17 cellular contexts compared by ENCODE assay signal in genomic region chr12:94673951-94674570, GRCh38. TPM values are rescaled to one million over a fixed set of nuclear protein-coding genes. Genes with fewer than 3 reads are reported as not detected.
A peak's percentile ranks its signal among the peaks of the same experiment; 100 is the strongest.
DNase-seq lines count a peak whose midpoint lies in the region; ATAC-seq and TF ChIP-seq lines count a peak whose summit lies in the region.
"Had no signal": no experiment of that assay in that cellular context is flagged by ENCODE, and none has a peak within 500 bp of the region (broad histone marks: within the 10 kb centered on the region; RNA-seq: fewer than 3 reads in every experiment).

No MANE protein-coding gene starts in this region.

- TF ChIP-seq CTCF in CD14-positive monocyte (IDR thresholded peaks at IDR 0.05) (no peak), fibroblast of pulmonary artery (IDR thresholded peaks at IDR 0.05; ENCODE audit: low read length, missing control alignments) (no peak)

- H3K27me3 ChIP-seq in muscle layer of duodenum (ENCODE audit: low read depth, low read length), result no peaks in the 10 kb centered on the region
- H3K27me3 ChIP-seq: SJCRH30 had no signal

- peaks cover 55% of the 10 kb centered on the region for H3K4me1 Mint-ChIP-seq in CD14-positive monocyte
- peaks cover 17% of the 10 kb centered on the region for H3K4me1 Mint-ChIP-seq in T-helper 17 cell

- H3K4me3 Mint-ChIP-seq in CD14-positive monocyte (no peak overlapping the region), T-helper 17 cell (no peak overlapping the region)
- H3K4me3 Mint-ChIP-seq: HFFc6 had no signal

- H3K9me3 Mint-ChIP-seq in CD14-positive monocyte, result no peaks in the 10 kb centered on the region
- H3K9me3 Mint-ChIP-seq: HFFc6 had no signal

- H3K4me3 ChIP-seq in fibroblast of pulmonary artery (replicated peaks; ENCODE audit: low read depth, low read length) (no peak overlapping the region), muscle layer of duodenum (ENCODE audit: low read depth in 1 of 2, low read length in 2 of 2) (no peak overlapping the region)
- H3K4me3 ChIP-seq: MG63, SJCRH30 had no signal

- H3K27ac ChIP-seq in muscle layer of duodenum (ENCODE audit: low read length), result peak overlapping the region; percentile 14
- H3K27ac ChIP-seq: SJCRH30 had no signal

- H3K36me3 Mint-ChIP-seq in CD14-positive monocyte (peaks cover 0 to 5% of the 10 kb centered on the region in 2 donors), T-helper 17 cell (ENCODE audit: low read depth) (peaks cover 2% of the 10 kb centered on the region)

- ATAC-seq in T-helper 17 cell, result no peak
- ATAC-seq in HG03139 (IDR thresholded peaks at IDR 0.05; ENCODE audit: unreplicated experiment), result no peak

- H3K27me3 Mint-ChIP-seq in CD14-positive monocyte (ENCODE audit: low read depth in 3 of 3), result peaks cover 0 to 5% (median 3%) of the 10 kb centered on the region in 3 donors
- H3K27me3 Mint-ChIP-seq in T-helper 17 cell, result peaks cover 13% of the 10 kb centered on the region

- intact Hi-C loops in CD14-positive monocyte (cut with micrococcal nuclease), result no loop called here

- H3K4me1 ChIP-seq in muscle layer of duodenum (ENCODE audit: control insufficient read depth in 1 of 2, insufficient read depth in 2 of 2, low read length in 2 of 2), result peaks cover 0 to 4% of the 10 kb centered on the region in 2 donors

- no peaks in the 10 kb centered on the region for H3K36me3 ChIP-seq in muscle layer of duodenum (ENCODE audit: control insufficient read depth in 1 of 2, insufficient read depth in 2 of 2, low read length in 2 of 2)
- H3K36me3 ChIP-seq: MG63, SJCRH30 had no signal

- H3K9me3 ChIP-seq in T-helper 17 cell (ENCODE audit: control insufficient read depth, low read length, poor library complexity, severe bottlenecking) (no peaks in the 10 kb centered on the region), muscle layer of duodenum (ENCODE audit: control insufficient read depth in 1 of 2, low read length in 2 of 2) (no peaks in the 10 kb centered on the region)
- H3K9me3 ChIP-seq: MG63, SJCRH30 had no signal

- H3K27ac Mint-ChIP-seq in CD14-positive monocyte, result peak overlapping the region in 5 of 7 donors; percentile 3 to 60 (median 24)
- peak overlapping the region; percentile 86 for H3K27ac Mint-ChIP-seq in T-helper 17 cell
- H3K27ac Mint-ChIP-seq: HFFc6 had no signal

- no peak for DNase-seq in CD14-positive monocyte (ENCODE audit: low spot score)
- no peak for DNase-seq in T-helper 17 cell
- DNase-seq in fibroblast of pulmonary artery (ENCODE audit: low read depth), result peak; percentile 21
- DNase-seq in NCI-H2171 (lab: John Stamatoyannopoulos, UW), result no peak
- no peak for DNase-seq in kidney tubule cell (ENCODE audit: low spot score)
- no peak for DNase-seq in NCI-H2196 (lab: John Stamatoyannopoulos, UW; ENCODE audit: unreplicated experiment)
- DNase-seq: GF-D8, HFFc6, Karpas-422, MG63, NCI-H187, NCI-H446, NCI-H69, RPMI8226, SJCRH30 had no signal

RNA-seq across cellular contexts. Expression of gene TMCC3, which starts 23.7 kb away (rescaled TPM):
- 10 to 100 TPM in 1 of 2 donors, 1 to 10 TPM in 1; 7.1 to 14.7 TPM for polyA plus RNA-seq in CD14-positive monocyte
- total RNA-seq in T-helper 17 cell, result 1 to 10 TPM; 1.5 to 2.9 TPM
- total RNA-seq: HFFc6 had no signal
